In genomic region chr20:53900380-53900999, GRCh38 we compare ENCODE assay signal across 8 cellular contexts.
A peak's percentile ranks its signal among the peaks of the same experiment; 100 is the strongest.
DNase-seq lines count a peak whose midpoint lies in the region; ATAC-seq and TF ChIP-seq lines count a peak whose summit lies in the region.

No MANE protein-coding gene starts in this region.

- no peaks in the 10 kb centered on the region for H3K79me2 ChIP-seq in OCI-LY7 (ENCODE audit: insufficient read depth, low read depth, low read length)

- intact Hi-C loops in OCI-LY7 (cut with micrococcal nuclease; ENCODE audit: unreplicated experiment), result no loop called here

- H3K9me2 ChIP-seq in OCI-LY7 (ENCODE audit: insufficient read depth, low read length), result no peaks in the 10 kb centered on the region

- BruUV-seq in OCI-LY7 (replicated peaks; lab: Mats Ljungman, UMichigan), result no TSS peak

- in situ Hi-C loops in Caki2 (cut with HindIII; ENCODE audit: low pct_unique_long_range_greater_than_20kb, low sequenced_read_pairs), result loop anchor here (25.0 kb wide), 1 partner anchor 138 kb away; no protein-coding TSS in a partner anchor

- H3K27me3 Mint-ChIP-seq in osteocyte (ENCODE audit: unreplicated experiment), result no peaks in the 10 kb centered on the region

- peak; percentile 93 for DNase-seq in Caki2 (ENCODE audit: low read depth)
- DNase-seq in OCI-LY7 (ENCODE audit: low spot score), result no peak
- DNase-seq in epithelial cell of prostate (ENCODE audit: low read depth, low spot score), result no peak
- DNase-seq in osteocyte (ENCODE audit: extremely low spot score, unreplicated experiment), result no peak
- DNase-seq in NCI-H1105 treated with DMSO at 0.1 percent for 48 hours (lab: John Stamatoyannopoulos, UW), result no peak
- DNase-seq in stimulated activated CD4-positive, alpha-beta T cell treated with anti-CD3 and anti-CD28 coated beads, Interleukin-4, amount 100 ng/mL, for 4 hours, result no peak
- no peak for DNase-seq in midbrain (lab: John Stamatoyannopoulos, UW)

- peak overlapping the region; percentile 87 for H3K27ac Mint-ChIP-seq in osteocyte (ENCODE audit: unreplicated experiment)

- H2AFZ ChIP-seq in OCI-LY7 (ENCODE audit: low read length), result peak overlapping the region; percentile 62; the same call in 1 of the 2 replicates

- H3K27ac ChIP-seq in OCI-LY7 (ENCODE audit: low read depth, low read length, poor library complexity, severe bottlenecking), result peak overlapping the region; percentile 94
- H3K27ac ChIP-seq in epithelial cell of prostate, result peak overlapping the region; percentile 92

- H3K4me1 Mint-ChIP-seq in osteocyte (ENCODE audit: unreplicated experiment), result peaks cover 24% of the 10 kb centered on the region

- H3K4me3 ChIP-seq in OCI-LY7 (ENCODE audit: low read depth, low read length, poor library complexity, severe bottlenecking), result peak overlapping the region; percentile 47

- peak overlapping the region; percentile 73 for H3K4me2 ChIP-seq in OCI-LY7 (ENCODE audit: low read length)

- no peak for ATAC-seq in GM21367 (IDR thresholded peaks at IDR 0.05; ENCODE audit: unreplicated experiment)

- H3K9me3 Mint-ChIP-seq in osteocyte (ENCODE audit: unreplicated experiment), result no peaks in the 10 kb centered on the region

- H3K4me3 Mint-ChIP-seq in osteocyte (ENCODE audit: unreplicated experiment), result no peak overlapping the region

- TF ChIP-seq CTCF in OCI-LY7 (conservative IDR thresholded peaks at IDR 0.05; ENCODE audit: low read length), result no peak
- no peak for TF ChIP-seq CTCF in osteocyte (IDR thresholded peaks at IDR 0.05)

- H3K4me1 ChIP-seq in OCI-LY7 (ENCODE audit: insufficient read depth, low read length, poor library complexity, severe bottlenecking), result peaks cover 75% of the 10 kb centered on the region

- H4K20me1 ChIP-seq in OCI-LY7 (ENCODE audit: insufficient read depth, low read length), result no peaks in the 10 kb centered on the region

- POLR2A ChIA-PET in OCI-LY7 (lab: Charles Lee), result interaction anchor here (0.8 to 8.8 kb wide), 12 partner anchors 8 to 64 kb away, joined by 3 to 98 read pairs (median 9); no protein-coding TSS in a partner anchor

- H3K36me3 Mint-ChIP-seq in osteocyte (ENCODE audit: unreplicated experiment), result no peaks in the 10 kb centered on the region

- no peaks in the 10 kb centered on the region for H3K36me3 ChIP-seq in OCI-LY7 (ENCODE audit: insufficient read depth, low read length)

- no peaks in the 10 kb centered on the region for H3K9me3 ChIP-seq in OCI-LY7 (ENCODE audit: low read length)

- CTCF ChIA-PET in OCI-LY7 (lab: Charles Lee; ENCODE audit: unreplicated experiment), result interaction anchor here (0.6 to 3.3 kb wide), 3 partner anchors 11 to 30 kb away, joined by 3 to 13 read pairs (median 3); no protein-coding TSS in a partner anchor
